ENCODE assay signal across 3 cellular contexts in genomic region chr15:63084806-63085205, GRCh38.
TF ChIP-seq lines count a peak whose summit lies in the region.

No MANE protein-coding gene starts in this region.

TF ChIP-seq in A549, 52 proteins besides CTCF, POLR2A, EP300 and RAD21:
- TF ChIP-seq JUNB (IDR thresholded peaks at IDR 0.05) (no peak), HOXB13 (CRISPR knock-in tag; IDR thresholded peaks at IDR 0.05; ENCODE audit: low read depth) (no peak), PBX3 (IDR thresholded peaks at IDR 0.05) (no peak), USF2 (IDR thresholded peaks at IDR 0.05) (no peak), HEYL (CRISPR knock-in tag; IDR thresholded peaks at IDR 0.05) (no peak), RCOR1 (IDR thresholded peaks at IDR 0.05; ENCODE audit: low read depth, low read length) (no peak), HES2 (IDR thresholded peaks at IDR 0.05) (no peak), MYC (IDR thresholded peaks at IDR 0.05; ENCODE audit: borderline replicate concordance, low read length) (no peak), TP53 (CRISPR knock-in tag; IDR thresholded peaks at IDR 0.05) (no peak)

TF ChIP-seq in IMR-90, 13 proteins besides CTCF, POLR2A, EP300 and RAD21:
- TF ChIP-seq NFE2L2 (IDR thresholded peaks at IDR 0.05; ENCODE audit: low read depth, low read length), result no peak
- no peak for TF ChIP-seq RFX5 (IDR thresholded peaks at IDR 0.05; ENCODE audit: low read depth, low read length)
- TF ChIP-seq BHLHE40 (IDR thresholded peaks at IDR 0.05; ENCODE audit: low read depth, low read length), result no peak
- TF ChIP-seq MAZ (IDR thresholded peaks at IDR 0.05; ENCODE audit: borderline replicate concordance, low read depth, low read length), result no peak
- no peak for TF ChIP-seq MXI1 (IDR thresholded peaks at IDR 0.05; ENCODE audit: borderline replicate concordance, low read depth, low read length)
- no peak for TF ChIP-seq MAFK (IDR thresholded peaks at IDR 0.05; ENCODE audit: low read depth, low read length)
- no peak for TF ChIP-seq CHD1 (IDR thresholded peaks at IDR 0.05; ENCODE audit: low read depth, low read length)
- no peak for TF ChIP-seq FOS (IDR thresholded peaks at IDR 0.05; ENCODE audit: low read depth, low read length)
- no peak for TF ChIP-seq ELK1 (IDR thresholded peaks at IDR 0.05; ENCODE audit: borderline replicate concordance, low read depth, low read length)
- TF ChIP-seq RCOR1 (IDR thresholded peaks at IDR 0.05; ENCODE audit: insufficient replicate concordance, low read length), result no peak
- no peak for TF ChIP-seq CEBPB (IDR thresholded peaks at IDR 0.05; ENCODE audit: low read depth, low read length)
- TF ChIP-seq USF2 (IDR thresholded peaks at IDR 0.05; ENCODE audit: low read depth, low read length), result no peak
- TF ChIP-seq SMC3 (IDR thresholded peaks at IDR 0.05; ENCODE audit: low read depth, low read length), result no peak

TF ChIP-seq in HepG2, 621 proteins besides CTCF, POLR2A, EP300 and RAD21:
- TF ChIP-seq BCL6 (CRISPR knock-in tag; IDR thresholded peaks at IDR 0.05) (0 out of 2 replicates have a peak, but pooled peaks have one; percentile 13), TBX3 (IDR thresholded peaks at IDR 0.05; ENCODE audit: borderline replicate concordance) (no peak)
